In the genomic region with DNA sequence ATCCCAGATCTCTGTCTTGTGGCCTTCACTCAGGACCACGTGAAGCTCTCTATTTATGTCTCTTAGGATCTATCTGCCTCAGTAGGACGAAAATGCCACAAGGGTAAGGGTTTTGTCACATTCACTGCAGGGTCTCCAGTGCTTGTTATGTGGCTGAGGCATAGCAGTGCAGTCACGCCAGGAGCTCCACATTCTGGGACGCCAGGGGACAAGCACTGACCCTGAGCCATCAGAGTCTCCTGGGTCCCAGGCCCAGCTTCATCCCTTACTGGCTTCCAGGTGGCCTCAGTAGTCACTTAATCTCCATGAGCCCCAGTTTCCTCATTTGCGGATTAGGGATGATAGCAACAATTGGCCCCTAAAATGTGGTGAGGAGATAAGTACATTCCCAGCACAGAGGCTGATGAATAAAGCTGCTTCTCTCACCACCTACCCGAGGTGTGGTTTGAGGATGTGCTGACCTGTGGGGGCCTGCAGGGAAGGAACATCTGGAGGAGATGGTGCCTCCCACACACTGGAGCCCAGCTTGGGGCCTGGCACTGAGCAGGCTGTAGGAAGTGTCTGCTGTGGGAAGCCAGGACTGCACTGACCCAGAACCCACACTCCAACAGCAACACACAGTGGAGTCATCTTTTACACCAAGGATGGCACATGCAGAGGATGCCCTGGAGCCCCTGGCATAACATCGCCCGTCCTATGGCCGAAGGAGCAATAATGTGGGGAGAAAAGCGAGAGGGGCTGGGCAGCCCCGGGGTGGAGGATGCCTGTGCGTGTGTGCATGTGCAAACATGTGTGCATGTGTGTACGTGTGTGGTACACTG, we compare ENCODE assay signal across 1 cellular context.
TF ChIP-seq lines count a peak whose summit lies in the region.

No MANE protein-coding gene starts in this region.

TF ChIP-seq in WTC11, 78 proteins besides CTCF, POLR2A, EP300 and RAD21 (continued from another document):
- TF ChIP-seq, protein P1, sequence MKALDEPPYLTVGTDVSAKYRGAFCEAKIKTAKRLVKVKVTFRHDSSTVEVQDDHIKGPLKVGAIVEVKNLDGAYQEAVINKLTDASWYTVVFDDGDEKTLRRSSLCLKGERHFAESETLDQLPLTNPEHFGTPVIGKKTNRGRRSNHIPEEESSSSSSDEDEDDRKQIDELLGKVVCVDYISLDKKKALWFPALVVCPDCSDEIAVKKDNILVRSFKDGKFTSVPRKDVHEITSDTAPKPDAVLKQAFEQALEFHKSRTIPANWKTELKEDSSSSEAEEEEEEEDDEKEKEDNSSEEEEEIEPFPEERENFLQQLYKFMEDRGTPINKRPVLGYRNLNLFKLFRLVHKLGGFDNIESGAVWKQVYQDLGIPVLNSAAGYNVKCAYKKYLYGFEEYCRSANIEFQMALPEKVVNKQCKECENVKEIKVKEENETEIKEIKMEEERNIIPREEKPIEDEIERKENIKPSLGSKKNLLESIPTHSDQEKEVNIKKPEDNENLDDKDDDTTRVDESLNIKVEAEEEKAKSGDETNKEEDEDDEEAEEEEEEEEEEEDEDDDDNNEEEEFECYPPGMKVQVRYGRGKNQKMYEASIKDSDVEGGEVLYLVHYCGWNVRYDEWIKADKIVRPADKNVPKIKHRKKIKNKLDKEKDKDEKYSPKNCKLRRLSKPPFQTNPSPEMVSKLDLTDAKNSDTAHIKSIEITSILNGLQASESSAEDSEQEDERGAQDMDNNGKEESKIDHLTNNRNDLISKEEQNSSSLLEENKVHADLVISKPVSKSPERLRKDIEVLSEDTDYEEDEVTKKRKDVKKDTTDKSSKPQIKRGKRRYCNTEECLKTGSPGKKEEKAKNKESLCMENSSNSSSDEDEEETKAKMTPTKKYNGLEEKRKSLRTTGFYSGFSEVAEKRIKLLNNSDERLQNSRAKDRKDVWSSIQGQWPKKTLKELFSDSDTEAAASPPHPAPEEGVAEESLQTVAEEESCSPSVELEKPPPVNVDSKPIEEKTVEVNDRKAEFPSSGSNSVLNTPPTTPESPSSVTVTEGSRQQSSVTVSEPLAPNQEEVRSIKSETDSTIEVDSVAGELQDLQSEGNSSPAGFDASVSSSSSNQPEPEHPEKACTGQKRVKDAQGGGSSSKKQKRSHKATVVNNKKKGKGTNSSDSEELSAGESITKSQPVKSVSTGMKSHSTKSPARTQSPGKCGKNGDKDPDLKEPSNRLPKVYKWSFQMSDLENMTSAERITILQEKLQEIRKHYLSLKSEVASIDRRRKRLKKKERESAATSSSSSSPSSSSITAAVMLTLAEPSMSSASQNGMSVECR (CRISPR knock-in tag; IDR thresholded peaks at IDR 0.05; ENCODE audit: borderline replicate concordance), result no peak
